In genomic region chr11:73295259-73295995, GRCh38 we compare ENCODE assay signal across 8 cellular contexts. TPM values are rescaled to one million over a fixed set of nuclear protein-coding genes. Genes with fewer than 3 reads are reported as not detected.
DNase-seq lines count a peak whose midpoint lies in the region; ATAC-seq and TF ChIP-seq lines count a peak whose summit lies in the region.

No MANE protein-coding gene starts in this region.

- H3K36me3 ChIP-seq in ACC112 (ENCODE audit: insufficient read depth, low read length) (no peaks in the 10 kb centered on the region), mammary epithelial cell (ENCODE audit: insufficient read depth, low read length) (no peaks in the 10 kb centered on the region), left lung (peaks cover 0 to 7% of the 10 kb centered on the region in 2 donors)

- H3K4me1 ChIP-seq in ACC112 (ENCODE audit: control insufficient read depth, insufficient read depth, low read length, unreplicated experiment) (peaks cover 22% of the 10 kb centered on the region), mammary epithelial cell (ENCODE audit: insufficient read depth, low read length) (no peaks in the 10 kb centered on the region), left lung (peaks cover 0 to 23% of the 10 kb centered on the region in 2 donors)

- H3K79me2 ChIP-seq in ACC112 (ENCODE audit: control insufficient read depth, insufficient read depth, low read length, unreplicated experiment), result no peaks in the 10 kb centered on the region
- H3K79me2 ChIP-seq in mammary epithelial cell (ENCODE audit: insufficient read depth, low read length), result no peaks in the 10 kb centered on the region

- H2AFZ ChIP-seq in ACC112 (ENCODE audit: low read length, unreplicated experiment) (peak overlapping the region; percentile 28), mammary epithelial cell (ENCODE audit: low read depth, low read length) (peak overlapping the region; percentile 0)

- in situ Hi-C loops in mammary epithelial cell (cut with MboI; ENCODE audit: low sequenced_read_pairs in 2 of 2), result no loop called here

- DNase-seq in NCI-H1694 (lab: John Stamatoyannopoulos, UW), result peak; percentile 55
- peak; percentile 70 for DNase-seq in mammary epithelial cell
- peak; percentile 72 to 86 for DNase-seq in left lung
- peak; percentile 46 to 60 (median 53) for DNase-seq in stimulated activated CD4-positive, alpha-beta T cell treated with anti-CD3 and anti-CD28 coated beads, TNF-alpha, amount 100 ng/mL, for 4 hours (ENCODE audit: low read depth in 3 of 3)

- no peaks in the 10 kb centered on the region for H4K20me1 ChIP-seq in mammary epithelial cell (ENCODE audit: insufficient read depth, low read length)

- ATAC-seq in GM18502 (IDR thresholded peaks at IDR 0.05; ENCODE audit: poor library complexity, unreplicated experiment) (peak; percentile 50), left lung (peak; percentile 79), HG03565 (IDR thresholded peaks at IDR 0.05; ENCODE audit: unreplicated experiment) (no peak)

- CTCF ChIA-PET in mammary epithelial cell (lab: Charles Lee; ENCODE audit: low non-redundant PET), result interaction anchor here (0.6 kb wide), 1 partner anchor 14 kb away, joined by 4 read pairs; no protein-coding TSS in a partner anchor

- no peak overlapping the region for H3K4me2 ChIP-seq in mammary epithelial cell (ENCODE audit: insufficient read depth, low read depth, low read length)

- 46% methylated on average over 12 of the region's 12 CpGs for WGBS in mammary epithelial cell (ENCODE audit: low coverage, missing lambda C conversion rate)

- dilution Hi-C loops in mammary epithelial cell (cut with HindIII; ENCODE audit: low sequenced_read_pairs), result no loop called here

- no peaks in the 10 kb centered on the region for H3K9me3 ChIP-seq in mammary epithelial cell (replicated peaks; ENCODE audit: insufficient read depth, low read length)
- no peaks in the 10 kb centered on the region for H3K9me3 ChIP-seq in left lung

- no peaks in the 10 kb centered on the region for H3K27me3 ChIP-seq in ACC112 (ENCODE audit: insufficient read depth, low read length)
- no peaks in the 10 kb centered on the region for H3K27me3 ChIP-seq in mammary epithelial cell (ENCODE audit: insufficient read depth, low read length)
- H3K27me3 ChIP-seq in left lung, result no peaks in the 10 kb centered on the region

- no TSS peak for BruUV-seq in mammary epithelial cell (replicated peaks; lab: Mats Ljungman, UMichigan)

- H3K27ac ChIP-seq in ACC112 (ENCODE audit: low read depth, low read length) (peak overlapping the region; percentile 55), mammary epithelial cell (ENCODE audit: insufficient read depth, low read depth, low read length) (no peak overlapping the region), left lung (no peak overlapping the region)

- H3K9ac ChIP-seq in mammary epithelial cell (ENCODE audit: insufficient read depth, low read length), result no peak overlapping the region

- intact Hi-C loops in mammary epithelial cell (cut with micrococcal nuclease) (loop anchor here (1.0 kb wide), 2 partner anchors 40 to 98 kb away; no protein-coding TSS in a partner anchor), left lung (cut with DNase I) (no loop called here)

- no peak overlapping the region for H3K4me3 ChIP-seq in ACC112 (ENCODE audit: low read depth, low read length)
- H3K4me3 ChIP-seq in WI38 (ENCODE audit: low read depth, low read length), result no peak overlapping the region
- no peak overlapping the region for H3K4me3 ChIP-seq in mammary epithelial cell (replicated peaks in 1 of 3; ENCODE audit: insufficient read depth in 1 of 3, low read depth in 2 of 3, low read length in 3 of 3)
- H3K4me3 ChIP-seq in left lung, result no peak overlapping the region

- TF ChIP-seq CTCF in WI38 (IDR thresholded peaks at IDR 0.05; ENCODE audit: low read depth, low read length), result peak; percentile 94
- peak; percentile 97 to 99 for TF ChIP-seq CTCF in mammary epithelial cell (conservative IDR thresholded peaks at IDR 0.05 in 1 of 2, IDR thresholded peaks at IDR 0.05 in 1 of 2; ENCODE audit: extremely low read depth in 1 of 2, insufficient read depth in 1 of 2, low read depth in 1 of 2, low read length in 2 of 2)
- peak; percentile 86 to 95 for TF ChIP-seq CTCF in left lung (IDR thresholded peaks at IDR 0.05)

RNA-seq across cellular contexts. Expression of gene ARHGEF17, which starts 12.6 kb away (rescaled TPM):
- total RNA-seq in mammary epithelial cell (10 to 100 TPM; 19.5 to 25.4 TPM), left lung (10 to 100 TPM; 56.3 to 69.1 TPM)
- 12.1 TPM for polyA plus RNA-seq in mammary epithelial cell
- 17.2 TPM for polyA minus RNA-seq in mammary epithelial cell

RNA-seq across cellular contexts. Expression of gene P2RY6, which starts 23.3 kb away (rescaled TPM):
- total RNA-seq in mammary epithelial cell, result under 1 TPM; under 0.01 to 0.28 TPM
- polyA plus RNA-seq in mammary epithelial cell, result 0.46 TPM
- not detected for polyA minus RNA-seq in mammary epithelial cell
- total RNA-seq in left lung, result 1 to 10 TPM; 2.2 to 4.8 TPM
